19 cellular contexts compared by ENCODE assay signal in the genomic region with DNA sequence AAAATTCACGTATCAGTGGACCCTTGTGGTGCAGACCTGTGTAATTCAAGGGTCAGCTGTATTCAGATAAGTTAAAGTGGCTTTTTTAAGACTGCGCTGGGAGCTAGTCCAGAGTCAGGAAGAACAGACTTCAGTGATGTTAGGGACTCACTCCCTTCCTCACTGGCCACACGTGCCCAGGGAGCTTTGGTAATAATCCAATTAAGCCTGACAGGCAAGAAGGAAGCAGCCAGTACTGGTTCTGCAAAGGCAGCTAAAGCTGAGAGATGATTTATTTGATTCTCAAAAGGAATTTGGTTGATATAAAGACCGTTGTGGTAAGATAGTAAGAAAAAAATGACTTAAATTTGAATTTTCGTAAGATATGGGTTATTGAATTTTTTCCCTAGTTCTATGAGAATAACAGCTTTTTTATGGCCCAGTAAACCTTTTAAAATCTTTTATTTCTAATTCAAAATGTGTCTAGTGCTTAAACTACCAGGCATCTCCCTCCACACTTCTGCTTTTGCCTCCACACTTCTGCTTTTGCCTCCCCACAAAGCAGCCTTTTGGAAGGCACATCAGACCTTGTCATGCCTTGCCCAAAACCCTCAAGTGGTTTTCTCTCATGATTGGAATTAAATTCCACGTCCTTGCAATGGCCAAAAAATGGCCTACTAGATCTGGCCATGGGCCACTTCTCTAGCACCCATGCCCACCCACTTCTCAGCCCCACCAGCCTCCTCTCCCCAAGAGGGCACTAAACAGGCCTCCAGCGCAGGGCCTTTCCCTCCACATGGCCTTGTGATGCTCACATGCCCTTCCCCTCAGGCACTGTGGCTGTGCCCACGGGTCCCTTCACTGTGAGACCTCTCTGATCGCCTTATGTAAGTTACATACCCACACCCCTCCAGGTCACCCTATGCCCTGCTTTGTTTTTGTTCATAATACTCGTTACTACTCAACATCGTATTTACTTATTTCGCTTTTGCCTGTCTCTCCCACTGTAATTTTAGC.
DNase-seq lines count a peak whose midpoint lies in the region; ATAC-seq, FAIRE-seq and TF ChIP-seq lines count a peak whose summit lies in the region.
"Had no signal": no experiment of that assay in that cellular context is flagged by ENCODE, and none has a peak within 500 bp of the region (broad histone marks: within the 10 kb centered on the region; RNA-seq: fewer than 3 reads in every experiment).

No MANE protein-coding gene starts in this region.

- H4K20me1 ChIP-seq in GM12878 (ENCODE audit: control insufficient read depth, insufficient read depth): no peaks in the 10 kb centered on the region

- no peak overlapping the region for H3K27ac ChIP-seq in GM12878 (ENCODE audit: control insufficient read depth, insufficient read depth)
- no peak overlapping the region for H3K27ac ChIP-seq in upper lobe of right lung
- no peak overlapping the region for H3K27ac ChIP-seq in gastroesophageal sphincter
- H3K27ac ChIP-seq: brain microvascular endothelial cell had no signal

- in situ Hi-C loops in GM12878 (cut with MboI): no loop called here

- no peak overlapping the region for H2AFZ ChIP-seq in GM12878 (ENCODE audit: control insufficient read depth, low read depth, low read length)

- no peak for TF ChIP-seq RAD21 in GM12878 (IDR thresholded peaks at IDR 0.05; ENCODE audit: insufficient read depth, low read depth, low read length)

- intact Hi-C loops in GM12878 (cut with micrococcal nuclease; ENCODE audit: unreplicated experiment): loop anchor here (10.0 kb wide), 1 partner anchor 275 kb away; no protein-coding TSS in a partner anchor
- intact Hi-C loops in upper lobe of right lung (cut with DNase I): no loop called here

- POLR2A ChIA-PET in GM12878 (lab: Charles Lee): interaction anchor here (0.9 kb wide), 1 partner anchor 19 kb away, joined by 3 read pairs; no protein-coding TSS in a partner anchor

- H3K79me2 ChIP-seq in GM12878 (ENCODE audit: control insufficient read depth, insufficient read depth, low read length): no peaks in the 10 kb centered on the region

- SMC1A ChIA-PET in GM12878 (lab: Charles Lee; ENCODE audit: uncharacterized antibody, unreplicated experiment): interaction anchor here (1.1 to 1.4 kb wide), 3 partner anchors 12 to 21 kb away, joined by 3 to 4 read pairs (median 4); no protein-coding TSS in a partner anchor

- no peaks in the 10 kb centered on the region for H3K4me1 Mint-ChIP-seq in stimulated activated naive CD8-positive, alpha-beta T cell treated with anti-CD3 and anti-CD28 coated beads, Interleukin-15, amount 100 ng/mL, for 72 hours
- H3K4me1 Mint-ChIP-seq: activated naive CD8-positive, alpha-beta T cell treated with anti-CD3 and anti-CD28 coated beads for 36 hours had no signal

- RAD21 ChIA-PET in GM12878 (lab: Charles Lee; ENCODE audit: unreplicated experiment): no interaction called here

- H3K4me3 ChIP-seq in GM12878 (no peak overlapping the region), upper lobe of right lung (no peak overlapping the region), gastroesophageal sphincter (no peak overlapping the region)

- CTCF ChIA-PET in GM12878 (lab: Yijun Ruan, JAX): no interaction called here

- H3K27me3 ChIP-seq in GM12878 (replicated peaks in 1 of 2; ENCODE audit: control insufficient read depth in 2 of 2, insufficient read depth in 2 of 2, low read length in 1 of 2) (no peaks in the 10 kb centered on the region), upper lobe of right lung (no peaks in the 10 kb centered on the region), gastroesophageal sphincter (no peaks in the 10 kb centered on the region)
- H3K27me3 ChIP-seq: brain microvascular endothelial cell had no signal

- H3K9me3 Mint-ChIP-seq in stimulated activated naive CD8-positive, alpha-beta T cell treated with anti-CD3 and anti-CD28 coated beads, Interleukin-15, amount 100 ng/mL, for 72 hours: no peaks in the 10 kb centered on the region
- H3K9me3 Mint-ChIP-seq: activated CD8-positive, alpha-beta T cell treated with anti-CD3 and anti-CD28 coated beads for 36 hours; activated naive CD8-positive, alpha-beta T cell treated with anti-CD3 and anti-CD28 coated beads for 36 hours had no signal

- no peak for TF ChIP-seq POLR2A in GM12878 (IDR thresholded peaks at IDR 0.05; ENCODE audit: low read depth, low read length)
- no peak for TF ChIP-seq POLR2A in gastroesophageal sphincter (IDR thresholded peaks at IDR 0.05)

- H3K27ac Mint-ChIP-seq in stimulated activated naive CD8-positive, alpha-beta T cell treated with anti-CD3 and anti-CD28 coated beads, Interleukin-15, amount 100 ng/mL, for 72 hours: peak overlapping the region in 1 of 2 donors; percentile 2
- H3K27ac Mint-ChIP-seq: activated CD8-positive, alpha-beta T cell treated with anti-CD3 and anti-CD28 coated beads for 36 hours; activated naive CD8-positive, alpha-beta T cell treated with anti-CD3 and anti-CD28 coated beads for 36 hours had no signal

- FAIRE-seq in GM12878 (lab: Jason Lieb, UNC): no peak

- no peak overlapping the region for H3K4me3 Mint-ChIP-seq in stimulated activated naive CD8-positive, alpha-beta T cell treated with anti-CD3 and anti-CD28 coated beads, Interleukin-15, amount 100 ng/mL, for 72 hours
- H3K4me3 Mint-ChIP-seq: activated CD8-positive, alpha-beta T cell treated with anti-CD3 and anti-CD28 coated beads for 36 hours; activated naive CD8-positive, alpha-beta T cell treated with anti-CD3 and anti-CD28 coated beads for 36 hours had no signal

- ATAC-seq in stimulated activated naive CD8-positive, alpha-beta T cell treated with anti-CD3 and anti-CD28 coated beads, Interleukin-15, amount 100 ng/mL, for 72 hours: peak; percentile 37
- ATAC-seq in stimulated activated naive CD8-positive, alpha-beta T cell treated with anti-CD3 and anti-CD28 coated beads, Interleukin-15, Interleukin-2, amounts not matched to agents 100 U/mL and 50 U/mL, for 24 hours: no peak
- ATAC-seq in GM12878: peak; percentile 81
- ATAC-seq in upper lobe of right lung: peak; percentile 65
- no peak for ATAC-seq in HG03521 (IDR thresholded peaks at IDR 0.05; ENCODE audit: unreplicated experiment)
- ATAC-seq in gastroesophageal sphincter: no peak
- ATAC-seq: activated CD8-positive, alpha-beta T cell treated with anti-CD3 and anti-CD28 coated beads for 36 hours; Panc1; sciatic nerve had no signal

- TF ChIP-seq EP300 in GM12878 (IDR thresholded peaks at IDR 0.05; ENCODE audit: borderline replicate concordance in 1 of 2, control insufficient read depth in 1 of 2, low read depth in 2 of 2, low read length in 2 of 2) (no peak), gastroesophageal sphincter (IDR thresholded peaks at IDR 0.05) (no peak)

- no peaks in the 10 kb centered on the region for H3K9me3 ChIP-seq in GM12878 (replicated peaks; ENCODE audit: control insufficient read depth, insufficient read depth, low read length)
- no peaks in the 10 kb centered on the region for H3K9me3 ChIP-seq in upper lobe of right lung
- no peaks in the 10 kb centered on the region for H3K9me3 ChIP-seq in gastroesophageal sphincter

- H3K4me1 ChIP-seq in GM12878 (ENCODE audit: control insufficient read depth, insufficient read depth, low read length): no peaks in the 10 kb centered on the region
- H3K4me1 ChIP-seq in upper lobe of right lung: no peaks in the 10 kb centered on the region
- H3K4me1 ChIP-seq in gastroesophageal sphincter: no peaks in the 10 kb centered on the region

- no peaks in the 10 kb centered on the region for H3K27me3 Mint-ChIP-seq in stimulated activated naive CD8-positive, alpha-beta T cell treated with anti-CD3 and anti-CD28 coated beads, Interleukin-15, amount 100 ng/mL, for 72 hours
- H3K27me3 Mint-ChIP-seq: activated CD8-positive, alpha-beta T cell treated with anti-CD3 and anti-CD28 coated beads for 36 hours; activated naive CD8-positive, alpha-beta T cell treated with anti-CD3 and anti-CD28 coated beads for 36 hours had no signal

- no peak for DNase-seq in stimulated activated naive CD8-positive, alpha-beta T cell treated with anti-CD3 and anti-CD28 coated beads, Interleukin-15, amount 100 ng/mL, for 72 hours
- DNase-seq in stimulated activated naive CD8-positive, alpha-beta T cell treated with anti-CD3 and anti-CD28 coated beads, Interleukin-15, Interleukin-2, amounts not matched to agents 100 U/mL and 50 U/mL, for 24 hours: no peak
- DNase-seq in NCI-H82 treated with DMSO at 0.1 percent for 48 hours (lab: John Stamatoyannopoulos, UW; ENCODE audit: unreplicated experiment) (peak; percentile 78), GM12878 (ENCODE audit: low read depth, low spot score) (no peak), upper lobe of right lung (no peak), dedifferentiated amniotic fluid mesenchymal stem cell (ENCODE audit: extremely low spot score) (no peak)
- DNase-seq: activated CD8-positive, alpha-beta T cell treated with anti-CD3 and anti-CD28 coated beads for 36 hours; activated naive CD8-positive, alpha-beta T cell treated with anti-CD3 and anti-CD28 coated beads for 36 hours; activated T-cell treated with anti-CD3 and anti-CD28 coated beads, Interleukin-2, amount 50 U/mL, for 48 hours; brain microvascular endothelial cell; COR-L47; dermis blood vessel endothelial cell; foreskin melanocyte; NCI-H146; NCI-H446 had no signal

- H3K4me2 ChIP-seq in GM12878 (ENCODE audit: control insufficient read depth, insufficient read depth): no peak overlapping the region

- no TSS peak for BruUV-seq in GM12878 (replicated peaks; lab: Mats Ljungman, UMichigan)

- H3K36me3 ChIP-seq in GM12878 (ENCODE audit: control insufficient read depth in 2 of 2, insufficient read depth in 2 of 2, low read length in 1 of 2): no peaks in the 10 kb centered on the region
- H3K36me3 ChIP-seq in upper lobe of right lung: no peaks in the 10 kb centered on the region
- no peaks in the 10 kb centered on the region for H3K36me3 ChIP-seq in gastroesophageal sphincter
- H3K36me3 ChIP-seq: brain microvascular endothelial cell had no signal

- no peak overlapping the region for H3K9ac ChIP-seq in GM12878 (ENCODE audit: control insufficient read depth, insufficient read depth, low read length)

- TF ChIP-seq CTCF in GM12878 (IDR thresholded peaks at IDR 0.05 in 2 of 3, conservative IDR thresholded peaks at IDR 0.05 in 1 of 3; ENCODE audit: control insufficient read depth in 2 of 3, extremely low read depth in 1 of 3, insufficient read depth in 1 of 3, low read depth in 3 of 3, low read length in 3 of 3): no peak
- TF ChIP-seq CTCF in upper lobe of right lung (IDR thresholded peaks at IDR 0.05): no peak
- no peak for TF ChIP-seq CTCF in gastroesophageal sphincter (IDR thresholded peaks at IDR 0.05)

- 24% methylated on average over 12 of the region's 12 CpGs for WGBS in GM12878 (ENCODE audit: insufficient coverage, insufficient replicate concordance, low lambda C conversion rate, missing lambda C conversion rate)
- WGBS in gastroesophageal sphincter (ENCODE audit: low coverage in 1 of 2), 2 donors: 70 to 73% methylated on average over 10 to 12 of the region's 12 CpGs

TF ChIP-seq in GM12878, 131 proteins besides CTCF, POLR2A, EP300 and RAD21 (continues in another document):
- TF ChIP-seq WRNIP1 (IDR thresholded peaks at IDR 0.05; ENCODE audit: borderline replicate concordance, low read depth, low read length) (no peak), RELA (IDR thresholded peaks at IDR 0.05; ENCODE audit: borderline replicate concordance, partially characterized antibody) (no peak), SPI1 (IDR thresholded peaks at IDR 0.05; ENCODE audit: borderline replicate concordance, insufficient read depth, low read depth, low read length) (peak; percentile 90)

Comparison
In these comparisons a context has a peak if more than half of its experiments do, and no peak if none do; other contexts are left out.
1. ATAC-seq: peak in stimulated activated naive CD8-positive, alpha-beta T cell treated with anti-CD3 and anti-CD28 coated beads, Interleukin-15, amount 100 ng/mL, for 72 hours (single experiment), GM12878 (single experiment) and upper lobe of right lung (single experiment); none in stimulated activated naive CD8-positive, alpha-beta T cell treated with anti-CD3 and anti-CD28 coated beads, Interleukin-15, Interleukin-2, amounts not matched to agents 100 U/mL and 50 U/mL, for 24 hours (single experiment), HG03521 (single experiment) and gastroesophageal sphincter (single experiment).